Comparison of ENCODE assay signal across 7 cellular contexts in genomic region chr14:100065942-100066574, GRCh38. TPM values are rescaled to one million over a fixed set of nuclear protein-coding genes. Genes with fewer than 3 reads are reported as not detected.
A peak's percentile ranks its signal among the peaks of the same experiment; 100 is the strongest.
DNase-seq lines count a peak whose midpoint lies in the region; ATAC-seq and TF ChIP-seq lines count a peak whose summit lies in the region.

No MANE protein-coding gene starts in this region.

- no peaks in the 10 kb centered on the region for H3K79me2 ChIP-seq in MM.1S (ENCODE audit: low read length)

- peaks cover 70 to 80% (median 73%) of the 10 kb centered on the region in 3 donors for H3K4me1 Mint-ChIP-seq in naive B cell

- H3K27ac Mint-ChIP-seq in naive B cell = peak overlapping the region; percentile 94 to 99 (median 97)

- no peak overlapping the region for H3K9ac ChIP-seq in MM.1S (ENCODE audit: low read length)

- H2AFZ ChIP-seq in MM.1S (ENCODE audit: low read length) = no peak overlapping the region

- ATAC-seq in GM21423 (IDR thresholded peaks at IDR 0.05; ENCODE audit: unreplicated experiment) (peak; percentile 37), naive B cell (ENCODE audit: low read depth in 2 of 2) (peak; percentile 14 to 16)

- H3K4me3 Mint-ChIP-seq in naive B cell = peak overlapping the region; percentile 80 to 100 (median 99)

- no peaks in the 10 kb centered on the region for H3K9me2 ChIP-seq in MM.1S (replicated peaks; ENCODE audit: insufficient read depth, low read length)

- peak overlapping the region; percentile 86; the same call in 1 of the 2 replicates for H3K27ac ChIP-seq in MM.1S (ENCODE audit: low read length)

- H3K4me1 ChIP-seq in MM.1S (ENCODE audit: low read length) = peaks cover 26% of the 10 kb centered on the region

- no peaks in the 10 kb centered on the region for H4K20me1 ChIP-seq in MM.1S (ENCODE audit: insufficient read depth, low read length)

- H3K36me3 Mint-ChIP-seq in naive B cell = peaks cover 4 to 6% of the 10 kb centered on the region in 2 donors

- H3K4me3 ChIP-seq in MM.1S (ENCODE audit: low read length) (no peak overlapping the region), H7 (ENCODE audit: insufficient read depth, low read depth, low read length) (no peak overlapping the region)

- H3K27me3 ChIP-seq in MM.1S (replicated peaks; ENCODE audit: insufficient read depth, low read length) (no peaks in the 10 kb centered on the region), H7 (ENCODE audit: control insufficient read depth, insufficient read depth, low read length) (no peaks in the 10 kb centered on the region)

- H3K9me3 Mint-ChIP-seq in naive B cell = no peaks in the 10 kb centered on the region

- H3K9me3 ChIP-seq in MM.1S (replicated peaks; ENCODE audit: insufficient read depth, low read length) = no peaks in the 10 kb centered on the region

- DNase-seq in MM.1S (no peak), activated T-helper 1 cell treated with Interleukin-2 at 50 U/mL for 16 hours (ENCODE audit: low read depth) (peak; percentile 68), naive B cell (no peak), H7 (no peak), SW 1271 (lab: John Stamatoyannopoulos, UW) (no peak), EL (no peak)

- peak overlapping the region; percentile 68; the same call in 1 of the 2 replicates for H3K4me2 ChIP-seq in MM.1S (ENCODE audit: low read depth, low read length)

- peaks cover 13% of the 10 kb centered on the region; the same call in 1 of the 2 replicates for H3F3A ChIP-seq in MM.1S (ENCODE audit: insufficient read depth, low read length)

- no peak for TF ChIP-seq CTCF in MM.1S (IDR thresholded peaks at IDR 0.05; ENCODE audit: low read length)

- no peaks in the 10 kb centered on the region for H3K27me3 Mint-ChIP-seq in naive B cell

- no peaks in the 10 kb centered on the region for H3K36me3 ChIP-seq in MM.1S (replicated peaks; ENCODE audit: insufficient read depth, low read length)
- H3K36me3 ChIP-seq in H7 (replicated peaks; ENCODE audit: control insufficient read depth, insufficient read depth, low read length) = no peaks in the 10 kb centered on the region

RNA-seq across cellular contexts. Expression of gene EVL, which starts 0.8 kb away (rescaled TPM):
- polyA plus RNA-seq in naive B cell (ENCODE audit: low read depth in 6 of 6) = 100 to 1,000 TPM in 2 of 6 donors, 10 to 100 TPM in 4; 76.5 to 135 (median 89.8) TPM
- 35.9 and 38.9 TPM in 2 replicates for total RNA-seq in H7 (2014; rRNA removed; shearing (Covaris generic))
